ENCODE assay signal across 34 cellular contexts in the genomic region with DNA sequence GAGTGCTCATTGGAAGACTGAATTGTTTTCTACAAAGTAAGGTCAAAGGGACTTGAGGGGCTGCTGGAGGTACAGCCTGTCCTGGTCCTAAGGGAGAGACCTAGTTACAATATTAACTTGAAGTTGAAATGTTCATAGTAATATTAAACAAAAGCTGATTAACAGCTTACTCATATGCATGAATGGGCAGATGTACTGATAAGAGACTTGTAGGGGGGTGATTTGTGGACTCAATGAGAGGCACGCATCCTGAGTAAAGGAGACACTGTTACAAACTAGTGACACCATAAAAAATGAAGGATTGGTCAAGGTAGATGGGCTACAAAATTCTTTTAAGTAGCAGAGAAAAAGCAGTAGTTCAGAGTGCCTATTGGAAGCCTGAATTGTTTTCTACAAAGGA. TPM values are rescaled to one million over a fixed set of nuclear protein-coding genes. Genes with fewer than 3 reads are reported as not detected.
DNase-seq lines count a peak whose midpoint lies in the region; ATAC-seq and TF ChIP-seq lines count a peak whose summit lies in the region.
"Had no signal": no experiment of that assay in that cellular context is flagged by ENCODE, and none has a peak within 500 bp of the region (broad histone marks: within the 10 kb centered on the region; RNA-seq: fewer than 3 reads in every experiment).

No MANE protein-coding gene starts in this region.

- H3K27me3 ChIP-seq in colonic mucosa, result no peaks in the 10 kb centered on the region
- H3K27me3 ChIP-seq: adrenal gland had no signal

- peak overlapping the region; percentile 11 to 21 for H3K4me3 Mint-ChIP-seq in activated T-cell treated with anti-CD3 and anti-CD28 coated beads, Interleukin-2, amount 50 U/mL, for 72 hours
- no peak overlapping the region for H3K4me3 Mint-ChIP-seq in activated T-cell treated with anti-CD3 and anti-CD28 coated beads, Interleukin-2, amount 50 U/mL, for 4 hours
- H3K4me3 Mint-ChIP-seq in activated T-helper 17 cell treated with anti-CD3 and anti-CD28 coated beads, Interleukin-2, amount 50 U/mL, for 72 hours, result peak overlapping the region; percentile 75
- H3K4me3 Mint-ChIP-seq: B cell, brain, H9, natural killer cell, type B pancreatic cell had no signal

- no peaks in the 10 kb centered on the region for H3K36me3 Mint-ChIP-seq in activated T-cell treated with anti-CD3 and anti-CD28 coated beads, Interleukin-2, amount 50 U/mL, for 72 hours (ENCODE audit: insufficient read depth in 2 of 2)
- no peaks in the 10 kb centered on the region for H3K36me3 Mint-ChIP-seq in activated T-cell treated with anti-CD3 and anti-CD28 coated beads, Interleukin-2, amount 50 U/mL, for 4 hours (ENCODE audit: insufficient read depth)
- H3K36me3 Mint-ChIP-seq in activated T-helper 17 cell treated with anti-CD3 and anti-CD28 coated beads, Interleukin-2, amount 50 U/mL, for 72 hours (ENCODE audit: low read depth), result peaks cover 29% of the 10 kb centered on the region
- H3K36me3 Mint-ChIP-seq: brain, natural killer cell, type B pancreatic cell had no signal

- no peak overlapping the region for H3K9ac ChIP-seq in colonic mucosa (ENCODE audit: low read depth in 2 of 2, low read length in 2 of 2)

- H3K4me3 ChIP-seq in fibroblast of the aortic adventitia (ENCODE audit: low read depth, low read length) (no peak overlapping the region), colonic mucosa (no peak overlapping the region)
- H3K4me3 ChIP-seq: adrenal gland, mucosa of descending colon, prostate gland had no signal

- ATAC-seq in activated T-cell treated with anti-CD3 and anti-CD28 coated beads, Interleukin-2, amount 50 U/mL, for 72 hours (replicated peaks in 1 of 2), result no peak
- ATAC-seq in activated T-cell treated with anti-CD3 and anti-CD28 coated beads, Interleukin-2, amount 50 U/mL, for 4 hours, result no peak
- ATAC-seq in activated T-helper 17 cell treated with anti-CD3 and anti-CD28 coated beads, Interleukin-2, amount 50 U/mL, for 72 hours (replicated peaks), result no peak
- no peak for ATAC-seq in Right ventricle myocardium superior (ENCODE audit: poor library complexity)
- ATAC-seq: left cardiac atrium, mucosa of descending colon, natural killer cell had no signal

- no peaks in the 10 kb centered on the region for H3K27me3 Mint-ChIP-seq in activated T-cell treated with anti-CD3 and anti-CD28 coated beads, Interleukin-2, amount 50 U/mL, for 72 hours (ENCODE audit: low read depth)
- H3K27me3 Mint-ChIP-seq in activated T-cell treated with anti-CD3 and anti-CD28 coated beads, Interleukin-2, amount 50 U/mL, for 4 hours (ENCODE audit: low read depth), result peaks cover 5% of the 10 kb centered on the region
- no peaks in the 10 kb centered on the region for H3K27me3 Mint-ChIP-seq in activated T-helper 17 cell treated with anti-CD3 and anti-CD28 coated beads, Interleukin-2, amount 50 U/mL, for 72 hours

- TF ChIP-seq CTCF in fibroblast of the aortic adventitia (IDR thresholded peaks at IDR 0.05; ENCODE audit: insufficient read depth, low read length) (no peak), colonic mucosa (IDR thresholded peaks at IDR 0.05) (no peak)

- intact Hi-C loops in colonic mucosa (cut with DNase I), result no loop called here
- intact Hi-C loops in Right ventricle myocardium superior (cut with DNase I), result no loop called here

- H3K27ac Mint-ChIP-seq in activated T-cell treated with anti-CD3 and anti-CD28 coated beads, Interleukin-2, amount 50 U/mL, for 72 hours, result peak overlapping the region; percentile 72
- peak overlapping the region; percentile 69 for H3K27ac Mint-ChIP-seq in activated T-helper 17 cell treated with anti-CD3 and anti-CD28 coated beads, Interleukin-2, amount 50 U/mL, for 72 hours
- H3K27ac Mint-ChIP-seq: B cell, brain, H9, natural killer cell, type B pancreatic cell had no signal

- no peaks in the 10 kb centered on the region for H3K36me3 ChIP-seq in colonic mucosa
- H3K36me3 ChIP-seq: adrenal gland, prostate gland, WERI-Rb-1 had no signal

- no peaks in the 10 kb centered on the region for H3K4me1 ChIP-seq in colonic mucosa
- H3K4me1 ChIP-seq: adrenal gland, prostate gland had no signal

- DNase-seq in activated T-cell treated with anti-CD3 and anti-CD28 coated beads, Interleukin-2, amount 50 U/mL, for 72 hours, result no peak
- DNase-seq in activated T-cell treated with anti-CD3 and anti-CD28 coated beads, Interleukin-2, amount 50 U/mL, for 4 hours, result no peak
- DNase-seq in ELR (ENCODE audit: low read depth) (peak; percentile 84), fibroblast of the aortic adventitia (ENCODE audit: low read depth) (peak; percentile 35), colonic mucosa (no peak), Right ventricle myocardium superior (no peak)
- no peak for DNase-seq in stimulated activated CD4-positive, alpha-beta T cell treated with anti-CD3 and anti-CD28 coated beads, Interleukin-2, amount 100 ng/mL, for 24 hours
- DNase-seq: ACHN; activated CD4-positive, alpha-beta T cell treated with anti-CD3 and anti-CD28 coated beads, Interleukin-2, amount 50 U/mL, for 1 hour; activated effector memory CD4-positive, alpha-beta T cell treated with anti-CD3 and anti-CD28 coated beads, Interleukin-2, amount 50 U/mL, for 16 hours; adrenal gland; CD4-positive, alpha-beta memory T cell; H9; hippocampal formation; KG1; left cardiac atrium; mucosa of descending colon; natural killer cell; NCI-H1436; NCI-H345; nucleus accumbens; SIG-M5; stimulated activated CD4-positive, alpha-beta T cell treated with anti-CD3 and anti-CD28 coated beads, Interleukin-4, amount 100 ng/mL, for 4 hours; SW 1271; T-helper 9 cell; WERI-Rb-1 had no signal

- peaks cover 72% of the 10 kb centered on the region for H3K4me1 Mint-ChIP-seq in activated T-cell treated with anti-CD3 and anti-CD28 coated beads, Interleukin-2, amount 50 U/mL, for 72 hours (ENCODE audit: low read depth)
- peaks cover 50% of the 10 kb centered on the region for H3K4me1 Mint-ChIP-seq in activated T-cell treated with anti-CD3 and anti-CD28 coated beads, Interleukin-2, amount 50 U/mL, for 4 hours (ENCODE audit: low read depth)
- peaks cover 26% of the 10 kb centered on the region for H3K4me1 Mint-ChIP-seq in activated T-helper 17 cell treated with anti-CD3 and anti-CD28 coated beads, Interleukin-2, amount 50 U/mL, for 72 hours
- H3K4me1 Mint-ChIP-seq: brain, natural killer cell had no signal

- H3K9me3 Mint-ChIP-seq in activated T-cell treated with anti-CD3 and anti-CD28 coated beads, Interleukin-2, amount 50 U/mL, for 72 hours, result no peaks in the 10 kb centered on the region
- H3K9me3 Mint-ChIP-seq in activated T-cell treated with anti-CD3 and anti-CD28 coated beads, Interleukin-2, amount 50 U/mL, for 4 hours, result no peaks in the 10 kb centered on the region
- H3K9me3 Mint-ChIP-seq in activated T-helper 17 cell treated with anti-CD3 and anti-CD28 coated beads, Interleukin-2, amount 50 U/mL, for 72 hours, result no peaks in the 10 kb centered on the region
- H3K9me3 Mint-ChIP-seq: brain; CD4-positive, alpha-beta memory T cell; H9; natural killer cell; type B pancreatic cell had no signal

- H3K27ac ChIP-seq in colonic mucosa, result no peak overlapping the region
- H3K27ac ChIP-seq: adrenal gland, prostate gland, WERI-Rb-1 had no signal

- no peaks in the 10 kb centered on the region for H3K9me3 ChIP-seq in colonic mucosa
- H3K9me3 ChIP-seq: adrenal gland, mucosa of descending colon, prostate gland had no signal

RNA-seq across cellular contexts. Expression of gene HSD11B1, which starts 2.7 kb away (rescaled TPM):
- total RNA-seq in activated T-cell treated with anti-CD3 and anti-CD28 coated beads, Interleukin-2, amount 50 U/mL, for 72 hours, result 1 to 10 TPM; 2.1 to 3.1 TPM
- total RNA-seq in activated T-cell treated with anti-CD3 and anti-CD28 coated beads, Interleukin-2, amount 50 U/mL, for 4 hours, result 1 to 10 TPM; 2.6 to 8.7 (median 2.7) TPM
- total RNA-seq in activated T-helper 17 cell treated with anti-CD3 and anti-CD28 coated beads, Interleukin-2, amount 50 U/mL, for 72 hours, result 1 to 10 TPM; 2.4 to 9.7 TPM
- 6.3 and 33.3 TPM in 2 replicates for total RNA-seq in fibroblast of the aortic adventitia (ENCODE audit: low replicate concordance)
- under 1 TPM; 0.48 to 0.59 TPM for total RNA-seq in colonic mucosa
- total RNA-seq in Right ventricle myocardium superior, result 4.6 TPM
- total RNA-seq: B cell, cerebellum, H9, lung microvascular endothelial cell, natural killer cell had no signal

RNA-seq across cellular contexts. Expression of gene G0S2, which starts 32.1 kb away (rescaled TPM):
- total RNA-seq in activated T-cell treated with anti-CD3 and anti-CD28 coated beads, Interleukin-2, amount 50 U/mL, for 72 hours, result 10 to 100 TPM in 1 of 2 donors, 1 to 10 TPM in 1; 9.6 to 25.9 TPM
- 10 to 100 TPM; 16.3 to 55.6 (median 39.0) TPM for total RNA-seq in activated T-cell treated with anti-CD3 and anti-CD28 coated beads, Interleukin-2, amount 50 U/mL, for 4 hours
- total RNA-seq in activated T-helper 17 cell treated with anti-CD3 and anti-CD28 coated beads, Interleukin-2, amount 50 U/mL, for 72 hours, result 10 to 100 TPM; 16.1 to 17.1 TPM
- total RNA-seq in fibroblast of the aortic adventitia (ENCODE audit: low replicate concordance), result 23.0 and 146 TPM in 2 replicates
- 10 to 100 TPM; 24.3 to 24.7 TPM for total RNA-seq in colonic mucosa
- 453 TPM for total RNA-seq in Right ventricle myocardium superior
- total RNA-seq: B cell, HT1080 had no signal

RNA-seq across cellular contexts. Expression of gene TRAF3IP3, which starts 48.5 kb away (rescaled TPM):
- 100 to 1,000 TPM; 127 to 157 TPM for total RNA-seq in activated T-cell treated with anti-CD3 and anti-CD28 coated beads, Interleukin-2, amount 50 U/mL, for 72 hours
- total RNA-seq in activated T-cell treated with anti-CD3 and anti-CD28 coated beads, Interleukin-2, amount 50 U/mL, for 4 hours, result 100 to 1,000 TPM in 1 of 3 donors, 10 to 100 TPM in 2; 59.0 to 109 (median 85.2) TPM
- total RNA-seq in activated T-helper 17 cell treated with anti-CD3 and anti-CD28 coated beads, Interleukin-2, amount 50 U/mL, for 72 hours, result 100 to 1,000 TPM; 175 to 184 TPM
- 0.65 TPM in 1 of 2 replicates, not detected in the other for total RNA-seq in fibroblast of the aortic adventitia (ENCODE audit: low replicate concordance)
- total RNA-seq in colonic mucosa, result 1 to 10 TPM; 2.0 to 3.2 TPM
- 0.70 TPM for total RNA-seq in Right ventricle myocardium superior
- total RNA-seq: H9, HT1080, lung microvascular endothelial cell had no signal

RNA-seq across cellular contexts. Expression of gene LAMB3, which starts 55.1 kb away (rescaled TPM):
- total RNA-seq in activated T-cell treated with anti-CD3 and anti-CD28 coated beads, Interleukin-2, amount 50 U/mL, for 72 hours, result 10 to 100 TPM in 1 of 2 donors, 1 to 10 TPM in 1; 5.9 to 26.0 TPM
- 1 to 10 TPM in 1 of 3 donors, under 1 TPM in 2; 0.38 to 1.5 (median 0.55) TPM for total RNA-seq in activated T-cell treated with anti-CD3 and anti-CD28 coated beads, Interleukin-2, amount 50 U/mL, for 4 hours
- 10 to 100 TPM in 1 of 2 donors, 1 to 10 TPM in 1; 7.2 to 11.9 TPM for total RNA-seq in activated T-helper 17 cell treated with anti-CD3 and anti-CD28 coated beads, Interleukin-2, amount 50 U/mL, for 72 hours
- total RNA-seq in fibroblast of the aortic adventitia (ENCODE audit: low replicate concordance), result 5.9 and 10.3 TPM in 2 replicates
- total RNA-seq in colonic mucosa, result 100 to 1,000 TPM in 1 of 2 donors, 10 to 100 TPM in 1; 92.5 to 110 TPM
- 5.0 TPM for total RNA-seq in Right ventricle myocardium superior

Comparison
In these comparisons a context has a peak if more than half of its experiments do, and no peak if none do; other contexts are left out.
1. DNase-seq: peak in ELR (single experiment) and fibroblast of the aortic adventitia (single experiment); none in activated T-cell treated with anti-CD3 and anti-CD28 coated beads, Interleukin-2, amount 50 U/mL, for 72 hours (0 of 2), activated T-cell treated with anti-CD3 and anti-CD28 coated beads, Interleukin-2, amount 50 U/mL, for 4 hours (single experiment), stimulated activated CD4-positive, alpha-beta T cell treated with anti-CD3 and anti-CD28 coated beads, Interleukin-2, amount 100 ng/mL, for 24 hours (0 of 2), colonic mucosa (single experiment) and Right ventricle myocardium superior (single experiment).
2. RNA of gene TRAF3IP3, which starts 48.5 kb away (total RNA-seq): 175 to 184 TPM in activated T-helper 17 cell treated with anti-CD3 and anti-CD28 coated beads, Interleukin-2, amount 50 U/mL, for 72 hours, 127 to 157 TPM in activated T-cell treated with anti-CD3 and anti-CD28 coated beads, Interleukin-2, amount 50 U/mL, for 72 hours and 59.0 to 109 TPM in activated T-cell treated with anti-CD3 and anti-CD28 coated beads, Interleukin-2, amount 50 U/mL, for 4 hours; 2.0 to 3.2 TPM in colonic mucosa, 0.70 TPM in Right ventricle myocardium superior (single experiment) and 0.65 TPM in fibroblast of the aortic adventitia; every median in the first group is over 10 times any median in the second.